In the genomic region with DNA sequence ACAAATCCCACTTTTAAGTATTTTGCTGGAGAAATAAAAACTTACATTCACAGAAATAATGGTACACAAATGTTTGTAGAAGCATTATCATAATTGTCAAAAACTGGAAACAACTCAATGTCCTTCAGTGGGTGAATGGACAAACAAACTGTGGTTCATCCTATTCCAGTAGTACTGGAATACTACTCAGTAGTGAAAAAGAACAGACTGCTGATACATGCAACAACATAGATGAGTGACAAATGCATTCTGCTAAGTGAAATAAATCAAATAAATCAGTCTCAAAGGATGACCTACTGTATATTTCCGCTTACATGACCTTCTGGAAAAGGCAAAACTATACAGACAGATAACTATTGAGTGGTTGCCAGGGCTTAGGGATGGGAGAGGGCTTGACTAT, we compare ENCODE assay signal across 7 cellular contexts.
"Had no signal": no experiment of that assay in that cellular context is flagged by ENCODE, and none has a peak within 500 bp of the region (broad histone marks: within the 10 kb centered on the region; RNA-seq: fewer than 3 reads in every experiment).

No MANE protein-coding gene starts in this region.

- H3K36me3 ChIP-seq: HAP-1 had no signal

- H3K9me3 ChIP-seq: HAP-1 had no signal

- H3K4me1 ChIP-seq: HAP-1 had no signal

- DNase-seq: GM23248, GOT3, H7, IMR-90, KBM-7 had no signal

- H3K4me3 ChIP-seq: GM23248, HAP-1 had no signal

- ATAC-seq: HCT116 had no signal

- H3K27ac ChIP-seq: GM23248 had no signal
